8 cellular contexts compared by ENCODE assay signal in the genomic region with DNA sequence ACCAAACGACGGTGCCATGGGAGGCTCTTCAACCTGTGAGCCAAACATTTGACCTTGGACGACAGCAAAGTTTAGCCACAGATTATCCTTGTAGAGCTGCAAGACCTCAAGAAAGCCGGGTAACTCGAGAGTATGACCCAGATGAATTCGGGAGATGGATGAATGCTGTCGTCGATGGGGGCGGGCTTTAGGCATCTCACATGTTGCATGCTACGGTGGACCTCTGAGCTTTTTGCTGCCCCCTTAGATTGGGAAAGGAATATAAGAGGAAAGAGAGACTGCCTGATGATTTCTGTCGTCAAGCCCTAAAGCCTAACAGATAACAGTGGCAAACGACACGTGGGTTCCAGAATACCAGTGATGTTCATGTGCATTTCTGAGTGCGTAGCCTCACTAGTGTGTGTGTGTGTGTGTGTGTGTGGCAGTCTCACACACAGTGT. TPM values are rescaled to one million over a fixed set of nuclear protein-coding genes. Genes with fewer than 3 reads are reported as not detected.
DNase-seq lines count a peak whose midpoint lies in the region; ATAC-seq, FAIRE-seq and TF ChIP-seq lines count a peak whose summit lies in the region.

No MANE protein-coding gene starts in this region.

- FAIRE-seq in GM19239 (lab: Jason Lieb, UNC) = no peak

- H3K4me3 ChIP-seq in cardiac fibroblast (replicated peaks in 1 of 2; ENCODE audit: low read depth in 2 of 2, low read length in 2 of 2) (peak overlapping the region; percentile 66 to 86), muscle layer of duodenum (ENCODE audit: low read depth in 1 of 2, low read length in 2 of 2) (peak overlapping the region; percentile 66 to 86)

- TF ChIP-seq CTCF in cardiac fibroblast (IDR thresholded peaks at IDR 0.05; ENCODE audit: low read depth, low read length) = no peak

- peaks cover 6 to 17% of the 10 kb centered on the region in 2 donors for H3K4me1 ChIP-seq in muscle layer of duodenum (ENCODE audit: control insufficient read depth in 1 of 2, insufficient read depth in 2 of 2, low read length in 2 of 2)

- H3K27me3 ChIP-seq in muscle layer of duodenum (ENCODE audit: low read depth, low read length) = no peaks in the 10 kb centered on the region

- DNase-seq in NCI-H2227 (lab: John Stamatoyannopoulos, UW; ENCODE audit: unreplicated experiment) = peak; percentile 75
- DNase-seq in cardiac fibroblast (ENCODE audit: low read depth in 2 of 2) = peak in 1 of 2 donors; percentile 44
- no peak for DNase-seq in mesenteric fat pad (ENCODE audit: low spot score)
- DNase-seq in SHP77 treated with DMSO at 0.1 percent for 48 hours (lab: John Stamatoyannopoulos, UW) = no peak
- no peak for DNase-seq in GM19239 (ENCODE audit: insufficient read length, low spot score)

- H3K9me3 ChIP-seq in muscle layer of duodenum (ENCODE audit: control insufficient read depth in 1 of 2, low read length in 2 of 2) = no peaks in the 10 kb centered on the region

- peak overlapping the region; percentile 45 for H3K27ac ChIP-seq in muscle layer of duodenum (ENCODE audit: low read length)

- peak; percentile 12 for ATAC-seq in GM21423 (IDR thresholded peaks at IDR 0.05; ENCODE audit: unreplicated experiment)
- no peak for ATAC-seq in GM18519 (IDR thresholded peaks at IDR 0.05; ENCODE audit: low FRiP score, unreplicated experiment)

- H3K36me3 ChIP-seq in muscle layer of duodenum (ENCODE audit: control insufficient read depth in 1 of 2, insufficient read depth in 2 of 2, low read length in 2 of 2) = no peaks in the 10 kb centered on the region

RNA-seq across cellular contexts. Expression of gene ABCC4, which starts 0.7 kb away (rescaled TPM):
- total RNA-seq in mesenteric fat pad = 9.4 TPM
